Comparison of ENCODE assay signal across 1 cellular context in genomic region chr16:30927789-30928378, GRCh38.
TF ChIP-seq lines count a peak whose summit lies in the region.

No MANE protein-coding gene starts in this region.

TF ChIP-seq in GM23338, 12 proteins besides CTCF, POLR2A, EP300 and RAD21:
- no peak for TF ChIP-seq ZNF462 (CRISPR knock-in tag; IDR thresholded peaks at IDR 0.05)
- TF ChIP-seq POLR2AphosphoS5 (IDR thresholded peaks at IDR 0.05; ENCODE audit: low read depth), result peak; percentile 41
- no peak for TF ChIP-seq CREB1 (CRISPR knock-in tag; IDR thresholded peaks at IDR 0.05; ENCODE audit: low read depth)
- TF ChIP-seq ETS1 (IDR thresholded peaks at IDR 0.05), result peak; percentile 92
